In genomic region chr1:63321788-63322247, GRCh38 we compare ENCODE assay signal across 2 cellular contexts.
TF ChIP-seq lines count a peak whose summit lies in the region.

No MANE protein-coding gene starts in this region.

TF ChIP-seq in SK-N-SH, 30 proteins besides CTCF, POLR2A, EP300 and RAD21 (continued from another document):
- TF ChIP-seq, protein P1, sequence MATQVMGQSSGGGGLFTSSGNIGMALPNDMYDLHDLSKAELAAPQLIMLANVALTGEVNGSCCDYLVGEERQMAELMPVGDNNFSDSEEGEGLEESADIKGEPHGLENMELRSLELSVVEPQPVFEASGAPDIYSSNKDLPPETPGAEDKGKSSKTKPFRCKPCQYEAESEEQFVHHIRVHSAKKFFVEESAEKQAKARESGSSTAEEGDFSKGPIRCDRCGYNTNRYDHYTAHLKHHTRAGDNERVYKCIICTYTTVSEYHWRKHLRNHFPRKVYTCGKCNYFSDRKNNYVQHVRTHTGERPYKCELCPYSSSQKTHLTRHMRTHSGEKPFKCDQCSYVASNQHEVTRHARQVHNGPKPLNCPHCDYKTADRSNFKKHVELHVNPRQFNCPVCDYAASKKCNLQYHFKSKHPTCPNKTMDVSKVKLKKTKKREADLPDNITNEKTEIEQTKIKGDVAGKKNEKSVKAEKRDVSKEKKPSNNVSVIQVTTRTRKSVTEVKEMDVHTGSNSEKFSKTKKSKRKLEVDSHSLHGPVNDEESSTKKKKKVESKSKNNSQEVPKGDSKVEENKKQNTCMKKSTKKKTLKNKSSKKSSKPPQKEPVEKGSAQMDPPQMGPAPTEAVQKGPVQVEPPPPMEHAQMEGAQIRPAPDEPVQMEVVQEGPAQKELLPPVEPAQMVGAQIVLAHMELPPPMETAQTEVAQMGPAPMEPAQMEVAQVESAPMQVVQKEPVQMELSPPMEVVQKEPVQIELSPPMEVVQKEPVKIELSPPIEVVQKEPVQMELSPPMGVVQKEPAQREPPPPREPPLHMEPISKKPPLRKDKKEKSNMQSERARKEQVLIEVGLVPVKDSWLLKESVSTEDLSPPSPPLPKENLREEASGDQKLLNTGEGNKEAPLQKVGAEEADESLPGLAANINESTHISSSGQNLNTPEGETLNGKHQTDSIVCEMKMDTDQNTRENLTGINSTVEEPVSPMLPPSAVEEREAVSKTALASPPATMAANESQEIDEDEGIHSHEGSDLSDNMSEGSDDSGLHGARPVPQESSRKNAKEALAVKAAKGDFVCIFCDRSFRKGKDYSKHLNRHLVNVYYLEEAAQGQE (IDR thresholded peaks at IDR 0.05; ENCODE audit: low read depth, low read length), result no peak
- TF ChIP-seq TAF1 (IDR thresholded peaks at IDR 0.05; ENCODE audit: borderline replicate concordance, low read depth, low read length) (no peak), FOSL2 (IDR thresholded peaks at IDR 0.05; ENCODE audit: borderline replicate concordance, low read depth) (no peak), GABPA (IDR thresholded peaks at IDR 0.05; ENCODE audit: low read depth) (no peak), TCF12 (IDR thresholded peaks at IDR 0.05) (no peak), MXI1 (IDR thresholded peaks at IDR 0.05; ENCODE audit: low read depth, low read length) (no peak), JUND (IDR thresholded peaks at IDR 0.05) (no peak), CHD2 (IDR thresholded peaks at IDR 0.05; ENCODE audit: low read length, partially characterized antibody) (no peak), SIN3A (IDR thresholded peaks at IDR 0.05; ENCODE audit: borderline replicate concordance, low read depth, low read length) (no peak), FOXM1 (IDR thresholded peaks at IDR 0.05; ENCODE audit: low read depth) (no peak), EZH2phosphoT487 (IDR thresholded peaks at IDR 0.05; ENCODE audit: borderline replicate concordance, low read depth) (no peak)
TF ChIP-seq in SK-N-SH: peak in this region for 0.

TF ChIP-seq in SK-N-SH treated with all-trans-retinoic acid at 6 μM for 48 hours, 23 proteins besides CTCF, POLR2A, EP300 and RAD21 (continued from another document):
- TF ChIP-seq POU6F1 (CRISPR knock-in tag; IDR thresholded peaks at IDR 0.05; ENCODE audit: borderline replicate concordance, low read depth), result no peak
